In genomic region chr4:146283758-146284651, GRCh38 we compare ENCODE assay signal across 27 cellular contexts.
DNase-seq lines count a peak whose midpoint lies in the region; ATAC-seq and TF ChIP-seq lines count a peak whose summit lies in the region.
"Had no signal": no experiment of that assay in that cellular context is flagged by ENCODE, and none has a peak within 500 bp of the region (broad histone marks: within the 10 kb centered on the region; RNA-seq: fewer than 3 reads in every experiment).

No MANE protein-coding gene starts in this region.

- DNase-seq in left ventricle myocardium inferior (no peak), cardiac septum (ENCODE audit: low spot score) (no peak), PC-3 (no peak), dermis blood vessel endothelial cell (peak; percentile 32), COR-L47 (lab: John Stamatoyannopoulos, UW) (no peak), omental fat pad (ENCODE audit: low spot score) (no peak), CD14-positive monocyte (ENCODE audit: low spot score) (no peak)
- no peak for DNase-seq in stimulated activated effector memory CD8-positive, alpha-beta T cell treated with anti-CD3 and anti-CD28 coated beads, Interleukin-12 subunit alpha, Interleukin-12 subunit beta, amount 100 ng/mL, for 72 hours (ENCODE audit: low spot score in 2 of 2)
- DNase-seq: AML-193; C1 segment of cervical spinal cord; Calu3; CD8-positive, alpha-beta memory T cell; DMS153; DND-41; H9; MV-4-11; NCI-H1105; NCI-H1436 treated with DMSO at 0.1 percent for 48 hours; NCI-H187 treated with DMSO at 0.1 percent for 48 hours; NCI-H2107; NCI-H524; NCI-H748 treated with DMSO at 0.1 percent for 48 hours; PC-9 had no signal

- H3K27ac Mint-ChIP-seq in stimulated activated effector memory CD8-positive, alpha-beta T cell treated with anti-CD3 and anti-CD28 coated beads, Interleukin-12 subunit alpha, Interleukin-12 subunit beta, amount 100 ng/mL, for 72 hours, result no peak overlapping the region
- H3K27ac Mint-ChIP-seq in CD14-positive monocyte, result no peak overlapping the region
- H3K27ac Mint-ChIP-seq: CD8-positive, alpha-beta memory T cell; GM23338; H9 had no signal

- H3K27me3 Mint-ChIP-seq in CD14-positive monocyte (ENCODE audit: low read depth in 3 of 3), result no peaks in the 10 kb centered on the region
- H3K27me3 Mint-ChIP-seq: CD8-positive, alpha-beta memory T cell had no signal

- H2AFZ ChIP-seq in PC-3 (ENCODE audit: low read length), result no peak overlapping the region
- H2AFZ ChIP-seq: GM23338, PC-9 had no signal

- CTCF ChIA-PET in PC-3 (lab: Charles Lee), result no interaction called here

- no peak overlapping the region for H3K4me3 Mint-ChIP-seq in stimulated activated effector memory CD8-positive, alpha-beta T cell treated with anti-CD3 and anti-CD28 coated beads, Interleukin-12 subunit alpha, Interleukin-12 subunit beta, amount 100 ng/mL, for 72 hours
- H3K4me3 Mint-ChIP-seq in CD14-positive monocyte, result no peak overlapping the region
- H3K4me3 Mint-ChIP-seq: CD8-positive, alpha-beta memory T cell; GM23338; H9 had no signal

- no peaks in the 10 kb centered on the region for H4K20me1 ChIP-seq in PC-3 (ENCODE audit: low read length)

- H3K4me1 Mint-ChIP-seq in stimulated activated effector memory CD8-positive, alpha-beta T cell treated with anti-CD3 and anti-CD28 coated beads, Interleukin-12 subunit alpha, Interleukin-12 subunit beta, amount 100 ng/mL, for 72 hours, result no peaks in the 10 kb centered on the region
- H3K4me1 Mint-ChIP-seq in CD14-positive monocyte, result peaks cover 7% of the 10 kb centered on the region
- H3K4me1 Mint-ChIP-seq: CD8-positive, alpha-beta memory T cell; GM23338; H9 had no signal

- no peaks in the 10 kb centered on the region for H3K79me2 ChIP-seq in PC-3 (ENCODE audit: low read length)

- H3K9me3 Mint-ChIP-seq in stimulated activated effector memory CD8-positive, alpha-beta T cell treated with anti-CD3 and anti-CD28 coated beads, Interleukin-12 subunit alpha, Interleukin-12 subunit beta, amount 100 ng/mL, for 72 hours, result no peaks in the 10 kb centered on the region
- no peaks in the 10 kb centered on the region for H3K9me3 Mint-ChIP-seq in CD14-positive monocyte
- H3K9me3 Mint-ChIP-seq: CD8-positive, alpha-beta memory T cell; GM23338; H9 had no signal

- no peak overlapping the region for H3K4me2 ChIP-seq in PC-3 (ENCODE audit: low read length)
- H3K4me2 ChIP-seq: GM23338, PC-9 had no signal

- H3K9me2 ChIP-seq in PC-3 (replicated peaks; ENCODE audit: low read length), result no peaks in the 10 kb centered on the region

- POLR2A ChIA-PET in PC-3 (lab: Charles Lee; ENCODE audit: unreplicated experiment), result no interaction called here

- H3K9ac ChIP-seq in PC-3 (ENCODE audit: low read length), result no peak overlapping the region

- H3K4me3 ChIP-seq in left ventricle myocardium inferior (no peak overlapping the region), PC-3 (ENCODE audit: low read length) (no peak overlapping the region)
- H3K4me3 ChIP-seq: GM23338, K562, PC-9, SJSA1 had no signal

- intact Hi-C loops in left ventricle myocardium inferior (cut with micrococcal nuclease), result no loop called here
- intact Hi-C loops in cardiac septum (cut with DNase I), result no loop called here
- intact Hi-C loops in PC-3 (cut with micrococcal nuclease), result no loop called here
- intact Hi-C loops in CD14-positive monocyte (cut with micrococcal nuclease), result no loop called here

- H3F3A ChIP-seq in PC-3 (ENCODE audit: low read length, unreplicated experiment), result no peaks in the 10 kb centered on the region

- TF ChIP-seq CTCF in left ventricle myocardium inferior (IDR thresholded peaks at IDR 0.05; ENCODE audit: borderline replicate concordance), result no peak
- no peak for TF ChIP-seq CTCF in PC-3 (conservative IDR thresholded peaks at IDR 0.05; ENCODE audit: low read depth, low read length)
- TF ChIP-seq CTCF in omental fat pad (IDR thresholded peaks at IDR 0.05), result no peak
- TF ChIP-seq CTCF in CD14-positive monocyte (IDR thresholded peaks at IDR 0.05), result no peak

- no peaks in the 10 kb centered on the region for H3K36me3 ChIP-seq in left ventricle myocardium inferior
- no peaks in the 10 kb centered on the region for H3K36me3 ChIP-seq in PC-3 (ENCODE audit: low read depth, low read length)

- H3K9me3 ChIP-seq in left ventricle myocardium inferior (replicated peaks) (no peaks in the 10 kb centered on the region), PC-3 (ENCODE audit: low read length) (no peaks in the 10 kb centered on the region)
- H3K9me3 ChIP-seq: SJSA1 had no signal

- H3K27me3 ChIP-seq in left ventricle myocardium inferior (ENCODE audit: low read depth) (no peaks in the 10 kb centered on the region), PC-3 (ENCODE audit: low read length) (no peaks in the 10 kb centered on the region)
- H3K27me3 ChIP-seq: SJSA1 had no signal

- H3K4me1 ChIP-seq in left ventricle myocardium inferior (peaks cover 39% of the 10 kb centered on the region), PC-3 (ENCODE audit: insufficient read depth, low read length) (no peaks in the 10 kb centered on the region)
- H3K4me1 ChIP-seq: SJSA1 had no signal

- peak overlapping the region; percentile 59 for H3K27ac ChIP-seq in left ventricle myocardium inferior (replicated peaks)
- no peak overlapping the region for H3K27ac ChIP-seq in PC-3 (ENCODE audit: low read length)
- H3K27ac ChIP-seq: PC-9, SJSA1 had no signal

- BruUV-seq in PC-3 (replicated peaks; lab: Mats Ljungman, UMichigan), result no TSS peak

- peak; percentile 33; the same call in 1 of the 2 replicates for ATAC-seq in PC-3
- ATAC-seq in stimulated activated effector memory CD8-positive, alpha-beta T cell treated with anti-CD3 and anti-CD28 coated beads, Interleukin-12 subunit alpha, Interleukin-12 subunit beta, amount 100 ng/mL, for 72 hours, result peak; percentile 44
- ATAC-seq in omental fat pad (ENCODE audit: low FRiP score), result no peak
- ATAC-seq: GM23338, K562, Right ventricle myocardium inferior had no signal

- H3K36me3 Mint-ChIP-seq in stimulated activated effector memory CD8-positive, alpha-beta T cell treated with anti-CD3 and anti-CD28 coated beads, Interleukin-12 subunit alpha, Interleukin-12 subunit beta, amount 100 ng/mL, for 72 hours, result peaks cover 5% of the 10 kb centered on the region
- H3K36me3 Mint-ChIP-seq in CD14-positive monocyte, result peaks cover 0 to 11% of the 10 kb centered on the region in 2 donors
